In genomic region chrX:64338296-64338695, GRCh38 we compare ENCODE assay signal across 29 cellular contexts.
"Had no signal": no experiment of that assay in that cellular context is flagged by ENCODE, and none has a peak within 500 bp of the region (broad histone marks: within the 10 kb centered on the region; RNA-seq: fewer than 3 reads in every experiment).

No MANE protein-coding gene starts in this region.

- H3K27ac Mint-ChIP-seq: activated B cell treated with CpG ODN at 0.5 μM for 24 hours; activated CD8-positive, alpha-beta T cell treated with anti-CD3 and anti-CD28 coated beads for 36 hours; activated naive CD4-positive, alpha-beta T cell treated with anti-CD3 and anti-CD28 coated beads, Interleukin-2, amount 50 U/mL, for 72 hours; activated T-helper 2 cell treated with anti-CD3 and anti-CD28 coated beads, Interferon-gamma antibody, Interleukin-2, Interleukin-4, amounts not matched to agents 10 μg/mL and 5 μg/mL and 100 μg/mL, durations not matched to agents 14 hours and 24 hours and 36 hours; naive B cell; stimulated activated memory B cell treated with anti-CD40 and anti-IgM and Interleukin-4, amounts not matched to agents 10 μg/mL and 1 μg/mL and 100 μg/mL, for 72 hours; stimulated activated naive CD8-positive, alpha-beta T cell treated with anti-CD3 and anti-CD28 coated beads, Interleukin-15, amount 100 ng/mL, for 72 hours; T-helper 2 cell treated with Interferon-gamma antibody and Interleukin-4, amounts not matched to agents 5 μg/mL and 100 μg/mL, for 36 hours had no signal

- H3K36me3 ChIP-seq: left lung, lower lobe of right lung, sigmoid colon, upper lobe of left lung had no signal

- H3K4me1 Mint-ChIP-seq: activated B cell treated with CpG ODN at 0.5 μM for 24 hours; naive B cell; stimulated activated memory B cell treated with anti-CD40 and anti-IgM and Interleukin-4, amounts not matched to agents 10 μg/mL and 1 μg/mL and 100 μg/mL, for 72 hours; stimulated activated naive CD8-positive, alpha-beta T cell treated with anti-CD3 and anti-CD28 coated beads, Interleukin-15, amount 100 ng/mL, for 72 hours had no signal

- H3K9me3 ChIP-seq: heart left ventricle, left lung, lower lobe of right lung, psoas muscle, sigmoid colon, upper lobe of left lung had no signal

- H3K27ac ChIP-seq: foreskin keratinocyte, heart left ventricle, left lung, lower lobe of right lung, parathyroid adenoma, psoas muscle, sigmoid colon, upper lobe of left lung had no signal

- H3K4me1 ChIP-seq: foreskin keratinocyte, heart left ventricle, left lung, lower lobe of right lung, parathyroid adenoma, psoas muscle, sigmoid colon, upper lobe of left lung had no signal

- H2AFZ ChIP-seq: parathyroid adenoma had no signal

- H3K4me2 ChIP-seq: smooth muscle cell had no signal

- DNase-seq: activated B cell treated with CpG ODN at 0.5 μM for 24 hours; activated CD4-positive, alpha-beta T cell treated with anti-CD3 and anti-CD28 coated beads, Interleukin-2, amount 50 U/mL, for 1 hour; activated CD8-positive, alpha-beta T cell treated with anti-CD3 and anti-CD28 coated beads for 36 hours; activated T-cell treated with anti-CD3 and anti-CD28 coated beads, Interleukin-2, amount 50 U/mL, for 48 hours; dermis blood vessel endothelial cell; effector CD4-positive, alpha-beta T cell; erythroblast; foreskin keratinocyte; heart left ventricle; left lung; lower lobe of right lung; naive B cell; nucleus accumbens; psoas muscle; sigmoid colon; stimulated activated CD4-positive, alpha-beta T cell treated with anti-CD3 and anti-CD28 coated beads, Interleukin-1b, Interleukin-23, amount 100 ng/mL, for 48 hours; stimulated activated CD4-positive, alpha-beta T cell treated with anti-CD3 and anti-CD28 coated beads, Interleukin-4, amount 100 ng/mL, for 4 hours; stimulated activated CD8-positive, alpha-beta memory T cell treated with anti-CD3 and anti-CD28 coated beads, Interleukin-4, amount 100 ng/mL, for 48 hours; stimulated activated naive CD8-positive, alpha-beta T cell treated with anti-CD3 and anti-CD28 coated beads, Interleukin-15, amount 100 ng/mL, for 72 hours; substantia nigra; T-helper 1 cell; upper lobe of left lung had no signal

- H3K9ac ChIP-seq: parathyroid adenoma had no signal

- H3K36me3 Mint-ChIP-seq: activated naive CD4-positive, alpha-beta T cell treated with anti-CD3 and anti-CD28 coated beads, Interleukin-2, amount 50 U/mL, for 72 hours had no signal

- H3K27me3 ChIP-seq: foreskin keratinocyte, heart left ventricle, left lung, sigmoid colon, upper lobe of left lung had no signal

- H3K4me3 Mint-ChIP-seq: activated B cell treated with CpG ODN at 0.5 μM for 24 hours; activated CD8-positive, alpha-beta T cell treated with anti-CD3 and anti-CD28 coated beads for 36 hours; naive B cell; stimulated activated memory B cell treated with anti-CD40 and anti-IgM and Interleukin-4, amounts not matched to agents 10 μg/mL and 1 μg/mL and 100 μg/mL, for 72 hours; stimulated activated naive CD8-positive, alpha-beta T cell treated with anti-CD3 and anti-CD28 coated beads, Interleukin-15, amount 100 ng/mL, for 72 hours; T-helper 2 cell treated with Interferon-gamma antibody and Interleukin-4, amounts not matched to agents 5 μg/mL and 100 μg/mL, for 36 hours had no signal

- H3K4me3 ChIP-seq: heart left ventricle, left lung, lower lobe of right lung, psoas muscle, sigmoid colon, smooth muscle cell, upper lobe of left lung had no signal

- H3K9me3 Mint-ChIP-seq: activated B cell treated with CpG ODN at 0.5 μM for 24 hours; activated CD8-positive, alpha-beta T cell treated with anti-CD3 and anti-CD28 coated beads for 36 hours; activated naive CD4-positive, alpha-beta T cell treated with anti-CD3 and anti-CD28 coated beads, Interleukin-2, amount 50 U/mL, for 72 hours; activated T-helper 2 cell treated with anti-CD3 and anti-CD28 coated beads, Interferon-gamma antibody, Interleukin-2, Interleukin-4, amounts not matched to agents 10 μg/mL and 5 μg/mL and 100 μg/mL, durations not matched to agents 14 hours and 24 hours and 36 hours; naive B cell; stimulated activated memory B cell treated with anti-CD40 and anti-IgM and Interleukin-4, amounts not matched to agents 10 μg/mL and 1 μg/mL and 100 μg/mL, for 72 hours; stimulated activated naive CD8-positive, alpha-beta T cell treated with anti-CD3 and anti-CD28 coated beads, Interleukin-15, amount 100 ng/mL, for 72 hours; T-helper 2 cell treated with Interferon-gamma antibody and Interleukin-4, amounts not matched to agents 5 μg/mL and 100 μg/mL, for 36 hours had no signal

- H3K27me3 Mint-ChIP-seq: activated B cell treated with CpG ODN at 0.5 μM for 24 hours; activated CD8-positive, alpha-beta T cell treated with anti-CD3 and anti-CD28 coated beads for 36 hours; naive B cell; stimulated activated memory B cell treated with anti-CD40 and anti-IgM and Interleukin-4, amounts not matched to agents 10 μg/mL and 1 μg/mL and 100 μg/mL, for 72 hours; stimulated activated naive CD8-positive, alpha-beta T cell treated with anti-CD3 and anti-CD28 coated beads, Interleukin-15, amount 100 ng/mL, for 72 hours had no signal

- FAIRE-seq: colon had no signal

- H3K79me2 ChIP-seq: parathyroid adenoma had no signal
